8 cellular contexts compared by ENCODE assay signal in genomic region chr5:88680253-88681132, GRCh38.
DNase-seq lines count a peak whose midpoint lies in the region; TF ChIP-seq lines count a peak whose summit lies in the region.

No MANE protein-coding gene starts in this region.

- H3K27ac ChIP-seq in ascending aorta: no peak overlapping the region
- no peak overlapping the region for H3K27ac ChIP-seq in iPS-18a (ENCODE audit: low read length)
- no peak overlapping the region for H3K27ac ChIP-seq in skeletal muscle tissue (ENCODE audit: low read depth, low read length)

- H4K20me1 ChIP-seq in Loucy (ENCODE audit: insufficient read depth, low read length, poor library complexity, severe bottlenecking): no peaks in the 10 kb centered on the region

- H3K9ac ChIP-seq in Loucy (ENCODE audit: low read depth, low read length, poor library complexity, severe bottlenecking): peak overlapping the region; percentile 70
- H3K9ac ChIP-seq in iPS-18a (ENCODE audit: low read length): no peak overlapping the region
- peak overlapping the region in 1 of 3 donors; percentile 33 for H3K9ac ChIP-seq in skeletal muscle tissue (ENCODE audit: low read depth in 1 of 3, low read length in 3 of 3)

- peak overlapping the region; percentile 62 for H3K4me3 ChIP-seq in GM12865 (ENCODE audit: low read depth, low read length)
- peak overlapping the region; percentile 37 for H3K4me3 ChIP-seq in H7 (ENCODE audit: insufficient read depth, low read depth, low read length)
- H3K4me3 ChIP-seq in Loucy (ENCODE audit: low read length, poor library complexity, severe bottlenecking): peak overlapping the region; percentile 72
- peak overlapping the region; percentile 55 to 56 for H3K4me3 ChIP-seq in ascending aorta
- H3K4me3 ChIP-seq in iPS-18a (ENCODE audit: low read length): peak overlapping the region; percentile 44
- H3K4me3 ChIP-seq in skeletal muscle tissue (ENCODE audit: low read length in 3 of 3): peak overlapping the region in 2 of 3 donors; percentile 49 to 59

- peaks cover 91% of the 10 kb centered on the region for H3K27me3 ChIP-seq in H7 (ENCODE audit: control insufficient read depth, insufficient read depth, low read length)
- no peaks in the 10 kb centered on the region for H3K27me3 ChIP-seq in Loucy (ENCODE audit: insufficient read depth, low read length, poor library complexity, severe bottlenecking)
- peaks cover 66% of the 10 kb centered on the region for H3K27me3 ChIP-seq in ascending aorta
- peaks cover 100% of the 10 kb centered on the region for H3K27me3 ChIP-seq in iPS-18a (ENCODE audit: control insufficient read depth, insufficient read depth, low read length)
- H3K27me3 ChIP-seq in skeletal muscle tissue (ENCODE audit: control insufficient read depth in 3 of 3, insufficient read depth in 3 of 3, low read length in 3 of 3): peaks cover 88 to 94% (median 91%) of the 10 kb centered on the region in 3 donors

- H3K36me3 ChIP-seq in H7 (replicated peaks; ENCODE audit: control insufficient read depth, insufficient read depth, low read length) (no peaks in the 10 kb centered on the region), Loucy (ENCODE audit: insufficient read depth, low read length) (no peaks in the 10 kb centered on the region), ascending aorta (no peaks in the 10 kb centered on the region), iPS-18a (ENCODE audit: control insufficient read depth, low read depth, low read length) (no peaks in the 10 kb centered on the region), skeletal muscle tissue (ENCODE audit: control insufficient read depth in 3 of 3, insufficient read depth in 3 of 3, low read length in 3 of 3) (no peaks in the 10 kb centered on the region)

- TF ChIP-seq CTCF in GM12865 (IDR thresholded peaks at IDR 0.05; ENCODE audit: insufficient read depth, low read depth, low read length, missing control alignments) (peak; percentile 95), Loucy (conservative IDR thresholded peaks at IDR 0.05; ENCODE audit: low read length) (peak; percentile 88), ascending aorta (IDR thresholded peaks at IDR 0.05) (peak; percentile 74 to 94 (median 87))

- H3K79me2 ChIP-seq in Loucy (ENCODE audit: insufficient read depth, low read length): no peaks in the 10 kb centered on the region

- H3K9me2 ChIP-seq in Loucy (replicated peaks; ENCODE audit: low read depth, low read length): no peaks in the 10 kb centered on the region

- peak overlapping the region; percentile 98 for H2AFZ ChIP-seq in Loucy (ENCODE audit: low read length)

- no peaks in the 10 kb centered on the region for H3K4me1 ChIP-seq in Loucy (ENCODE audit: insufficient read depth, low read length, poor library complexity, severe bottlenecking)
- peaks cover 0 to 6% of the 10 kb centered on the region in 2 donors for H3K4me1 ChIP-seq in ascending aorta
- peaks cover 17% of the 10 kb centered on the region for H3K4me1 ChIP-seq in iPS-18a (ENCODE audit: control insufficient read depth, low read depth, low read length)
- peaks cover 7 to 15% (median 9%) of the 10 kb centered on the region in 3 donors for H3K4me1 ChIP-seq in skeletal muscle tissue (ENCODE audit: control insufficient read depth in 3 of 3, insufficient read depth in 3 of 3, low read length in 3 of 3)

- peak overlapping the region; percentile 85 for H3K4me2 ChIP-seq in Loucy (ENCODE audit: low read depth, low read length, poor library complexity, severe bottlenecking)

- intact Hi-C loops in ascending aorta (cut with DNase I): loop anchor here (1.0 to 10.0 kb wide), 3 partner anchors 538 to 1844 kb away; partner anchors contain the start of gene LYSMD3

- no peaks in the 10 kb centered on the region for H3F3A ChIP-seq in Loucy (ENCODE audit: low read depth)

- DNase-seq in GM12865 (ENCODE audit: low read depth) (peak; percentile 80), H7 (peak; percentile 96), T-helper 9 cell (peak; percentile 77), ascending aorta (ENCODE audit: low spot score in 2 of 2) (no peak), DMS114 treated with DMSO at 0.1 percent for 48 hours (lab: John Stamatoyannopoulos, UW; ENCODE audit: unreplicated experiment) (no peak)

- no peaks in the 10 kb centered on the region for H3K9me3 ChIP-seq in Loucy (ENCODE audit: insufficient read depth, low read depth, low read length)
- no peaks in the 10 kb centered on the region for H3K9me3 ChIP-seq in ascending aorta
- H3K9me3 ChIP-seq in iPS-18a (ENCODE audit: control insufficient read depth, low read depth, low read length): no peaks in the 10 kb centered on the region
- H3K9me3 ChIP-seq in skeletal muscle tissue (ENCODE audit: control insufficient read depth in 3 of 3, low read length in 3 of 3): no peaks in the 10 kb centered on the region

Comparison
In these comparisons a context has a peak if more than half of its experiments do, and no peak if none do; other contexts are left out.
1. DNase-seq: peak in GM12865 (single experiment), H7 (single experiment) and T-helper 9 cell (single experiment); none in ascending aorta (0 of 2) and DMS114 treated with DMSO at 0.1 percent for 48 hours (single experiment).
2. Peak in every context shown above with its lines, with median percentiles within 50 percentile points of each other: H3K4me3 ChIP-seq and CTCF ChIP-seq.